8 cellular contexts compared by ENCODE assay signal in the genomic region with DNA sequence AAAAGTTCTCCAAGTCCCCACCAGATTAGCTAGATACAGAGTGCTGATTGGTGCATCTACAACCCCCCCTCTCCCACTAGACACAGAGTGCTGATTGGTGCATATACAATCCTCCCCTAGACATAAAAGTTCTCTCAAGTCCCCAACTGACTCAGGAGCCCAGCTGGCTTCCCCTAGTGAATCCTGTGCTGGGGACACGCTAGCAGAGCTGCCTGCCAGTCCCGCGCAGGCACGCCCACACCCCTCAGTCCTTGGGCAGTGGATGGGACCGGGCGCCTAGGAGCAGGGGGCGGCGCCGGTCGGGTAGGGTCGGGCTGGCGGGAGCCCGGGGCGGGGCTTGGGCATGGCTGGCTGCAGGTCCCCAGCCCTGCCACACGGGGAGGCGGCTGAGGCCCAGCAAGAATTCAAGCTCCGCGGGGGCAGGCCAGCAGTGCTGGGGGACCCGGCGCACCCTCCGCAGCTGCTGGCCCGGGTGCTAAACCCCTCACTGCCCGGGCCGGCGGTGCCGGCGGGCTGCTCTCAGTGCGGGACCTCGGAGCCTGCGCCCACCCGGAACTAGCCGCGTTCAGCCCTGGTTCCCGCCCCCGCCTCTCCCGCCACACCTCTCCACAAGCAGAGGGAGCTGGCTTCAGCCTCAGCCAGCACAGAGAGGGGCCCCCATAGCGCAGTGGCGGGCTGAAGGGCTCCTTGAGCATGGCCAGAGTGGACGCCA.
DNase-seq lines count a peak whose midpoint lies in the region; ATAC-seq and TF ChIP-seq lines count a peak whose summit lies in the region.

No MANE protein-coding gene starts in this region.

- 0 to 6% methylated on average over 8 to 39 of the region's 39 CpGs for WGBS in endodermal cell (ENCODE audit: insufficient coverage in 1 of 2, insufficient read length in 1 of 2), 2 experiments

- H3K27ac Mint-ChIP-seq in CD4-positive, alpha-beta T cell: peak overlapping the region; percentile 51
- H3K27ac Mint-ChIP-seq in activated CD8-positive, alpha-beta T cell treated with anti-CD3 and anti-CD28 coated beads for 36 hours: peak overlapping the region; percentile 79
- peak overlapping the region; percentile 80 for H3K27ac Mint-ChIP-seq in endodermal cell

- peak; percentile 36 to 71 (median 54) for DNase-seq in CD4-positive, alpha-beta T cell
- DNase-seq in NCI-H69 (lab: John Stamatoyannopoulos, UW) (peak; percentile 82), endodermal cell (peak; percentile 97)
- peak; percentile 87 for DNase-seq in activated CD8-positive, alpha-beta T cell treated with anti-CD3 and anti-CD28 coated beads for 36 hours
- DNase-seq in stimulated activated CD8-positive, alpha-beta memory T cell treated with anti-CD3 and anti-CD28 coated beads, Interleukin-4, amount 100 ng/mL, for 48 hours: peak; percentile 82

- H3K36me3 Mint-ChIP-seq in CD4-positive, alpha-beta T cell (ENCODE audit: low read depth): peaks cover under 1% of the 10 kb centered on the region
- no peaks in the 10 kb centered on the region for H3K36me3 Mint-ChIP-seq in activated CD8-positive, alpha-beta T cell treated with anti-CD3 and anti-CD28 coated beads for 36 hours (ENCODE audit: low read depth)
- no peaks in the 10 kb centered on the region for H3K36me3 Mint-ChIP-seq in endodermal cell (ENCODE audit: low read depth)

- H3K4me3 Mint-ChIP-seq in CD4-positive, alpha-beta T cell: peak overlapping the region; percentile 94
- H3K4me3 Mint-ChIP-seq in activated CD8-positive, alpha-beta T cell treated with anti-CD3 and anti-CD28 coated beads for 36 hours: peak overlapping the region; percentile 80
- peak overlapping the region; percentile 72 for H3K4me3 Mint-ChIP-seq in endodermal cell

- intact Hi-C loops in CD4-positive, alpha-beta T cell (cut with DNase I, micrococcal nuclease): loop anchor here in 1 of 2 experiments (5.0 kb wide), 1 partner anchor 65 kb away; the partner anchor contains the start of gene DDHD1
- intact Hi-C loops in activated CD8-positive, alpha-beta T cell treated with anti-CD3 and anti-CD28 coated beads for 36 hours (cut with micrococcal nuclease): no loop called here

- no peaks in the 10 kb centered on the region for H3K36me3 ChIP-seq in endodermal cell (ENCODE audit: control insufficient read depth, insufficient read depth, low read length)
- no peaks in the 10 kb centered on the region for H3K36me3 ChIP-seq in mucosa of rectum (ENCODE audit: control insufficient read depth in 2 of 2, insufficient read depth in 2 of 2, low read length in 2 of 2)

- H3K9ac ChIP-seq in endodermal cell (ENCODE audit: extremely low read depth, low read length, poor library complexity, severe bottlenecking) (no peak overlapping the region), mucosa of rectum (ENCODE audit: low read depth in 1 of 2, low read length in 2 of 2) (peak overlapping the region; percentile 60 to 72)

- H3K9me3 Mint-ChIP-seq in CD4-positive, alpha-beta T cell: peaks cover 2% of the 10 kb centered on the region
- no peaks in the 10 kb centered on the region for H3K9me3 Mint-ChIP-seq in activated CD8-positive, alpha-beta T cell treated with anti-CD3 and anti-CD28 coated beads for 36 hours
- peaks cover 10% of the 10 kb centered on the region for H3K9me3 Mint-ChIP-seq in endodermal cell

- H3K27ac ChIP-seq in CD4-positive, alpha-beta T cell (ENCODE audit: low read depth, low read length): no peak overlapping the region
- no peak overlapping the region for H3K27ac ChIP-seq in endodermal cell (ENCODE audit: low read depth, low read length)
- peak overlapping the region; percentile 37 to 52 for H3K27ac ChIP-seq in mucosa of rectum (ENCODE audit: low read depth in 2 of 2, low read length in 2 of 2)

- H3K4me1 ChIP-seq in endodermal cell (ENCODE audit: control insufficient read depth, insufficient read depth, low read length) (no peaks in the 10 kb centered on the region), mucosa of rectum (ENCODE audit: control insufficient read depth in 2 of 2, insufficient read depth in 2 of 2, low read length in 2 of 2) (peaks cover 3 to 6% of the 10 kb centered on the region in 2 donors)

- H3K27me3 Mint-ChIP-seq in CD4-positive, alpha-beta T cell: no peaks in the 10 kb centered on the region
- no peaks in the 10 kb centered on the region for H3K27me3 Mint-ChIP-seq in activated CD8-positive, alpha-beta T cell treated with anti-CD3 and anti-CD28 coated beads for 36 hours
- no peaks in the 10 kb centered on the region for H3K27me3 Mint-ChIP-seq in endodermal cell (ENCODE audit: insufficient read depth)

- H3K4me1 Mint-ChIP-seq in CD4-positive, alpha-beta T cell (ENCODE audit: low read depth): peaks cover 19% of the 10 kb centered on the region
- peaks cover 6% of the 10 kb centered on the region for H3K4me1 Mint-ChIP-seq in activated CD8-positive, alpha-beta T cell treated with anti-CD3 and anti-CD28 coated beads for 36 hours (ENCODE audit: low read depth)
- H3K4me1 Mint-ChIP-seq in endodermal cell: peaks cover 5% of the 10 kb centered on the region

- TF ChIP-seq CTCF in CD4-positive, alpha-beta T cell (IDR thresholded peaks at IDR 0.05): peak; percentile 56
- TF ChIP-seq CTCF in activated CD8-positive, alpha-beta T cell treated with anti-CD3 and anti-CD28 coated beads for 36 hours (IDR thresholded peaks at IDR 0.05): peak; percentile 74
- TF ChIP-seq CTCF in endodermal cell (conservative IDR thresholded peaks at IDR 0.05): peak; percentile 82

- H3K4me3 ChIP-seq in endodermal cell (ENCODE audit: low read length) (peak overlapping the region; percentile 84), mucosa of rectum (ENCODE audit: low read length in 2 of 2) (peak overlapping the region; percentile 74 to 76)

- no peaks in the 10 kb centered on the region for H3K27me3 ChIP-seq in CD4-positive, alpha-beta T cell (ENCODE audit: control insufficient read depth, insufficient read depth, low read length)
- H3K27me3 ChIP-seq in endodermal cell (ENCODE audit: control insufficient read depth, insufficient read depth, low read length, poor library complexity, severe bottlenecking) (no peaks in the 10 kb centered on the region), mucosa of rectum (ENCODE audit: control insufficient read depth in 2 of 2, insufficient read depth in 2 of 2, low read length in 2 of 2) (no peaks in the 10 kb centered on the region)

- CTCF ChIA-PET in CD4-positive, alpha-beta T cell (lab: Charles Lee): interaction anchor here (0.8 to 1.7 kb wide), 4 partner anchors 11 to 163 kb away, joined by 3 to 10 read pairs (median 3); partner anchors contain the start of gene DDHD1
- CTCF ChIA-PET in activated CD8-positive, alpha-beta T cell treated with anti-CD3 and anti-CD28 coated beads for 36 hours (lab: Charles Lee): interaction anchor here (0.6 to 2.4 kb wide), 12 partner anchors 12 to 392 kb away, joined by 3 to 14 read pairs (median 3); partner anchors contain the start of gene DDHD1

- POLR2A ChIA-PET in CD4-positive, alpha-beta T cell (lab: Charles Lee): interaction anchor here (2.2 to 2.5 kb wide), 2 partner anchors 65 to 108 kb away, joined by 10 to 36 read pairs; partner anchors contain the start of gene DDHD1
- POLR2A ChIA-PET in activated CD8-positive, alpha-beta T cell treated with anti-CD3 and anti-CD28 coated beads for 36 hours (lab: Charles Lee): interaction anchor here (0.6 to 1.3 kb wide), 3 partner anchors 36 to 109 kb away, joined by 5 to 7 read pairs (median 7); no protein-coding TSS in a partner anchor

- ATAC-seq in CD4-positive, alpha-beta T cell (ENCODE audit: poor library complexity): peak; percentile 96
- ATAC-seq in GM19324 (IDR thresholded peaks at IDR 0.05; ENCODE audit: low FRiP score, unreplicated experiment): peak; percentile 99
- peak; percentile 97 for ATAC-seq in HG03442 (IDR thresholded peaks at IDR 0.05; ENCODE audit: unreplicated experiment)
- ATAC-seq in activated CD8-positive, alpha-beta T cell treated with anti-CD3 and anti-CD28 coated beads for 36 hours: peak; percentile 99

- H3K9me3 ChIP-seq in CD4-positive, alpha-beta T cell (ENCODE audit: control insufficient read depth, low read length): no peaks in the 10 kb centered on the region
- no peaks in the 10 kb centered on the region for H3K9me3 ChIP-seq in endodermal cell (ENCODE audit: control insufficient read depth, low read length)
- H3K9me3 ChIP-seq in mucosa of rectum (ENCODE audit: control insufficient read depth in 2 of 2, low read length in 2 of 2): no peaks in the 10 kb centered on the region

Comparison
In these comparisons a context has a peak if more than half of its experiments do, and no peak if none do; other contexts are left out.
1. H3K27ac ChIP-seq: peak in mucosa of rectum (2 of 2); none in CD4-positive, alpha-beta T cell (single experiment) and endodermal cell (single experiment).
2. Peak in every context shown above with its lines, with median percentiles within 50 percentile points of each other: ATAC-seq, DNase-seq, H3K27ac Mint-ChIP-seq, H3K4me3 Mint-ChIP-seq and CTCF ChIP-seq.